ENCODE assay signal across 1 cellular context in genomic region chrX:119589810-119590209, GRCh38.
TF ChIP-seq lines count a peak whose summit lies in the region.

No MANE protein-coding gene starts in this region.

TF ChIP-seq in K562, 482 proteins besides CTCF, POLR2A, EP300 and RAD21:
- TF ChIP-seq MECOM (CRISPR knock-in tag; IDR thresholded peaks at IDR 0.05), result no peak
- no peak for TF ChIP-seq ZNF23 (CRISPR knock-in tag; IDR thresholded peaks at IDR 0.05)
- no peak for TF ChIP-seq BACH1 (tag; IDR thresholded peaks at IDR 0.05)
- TF ChIP-seq MCM5 (IDR thresholded peaks at IDR 0.05; ENCODE audit: low read depth), result no peak
- TF ChIP-seq C11orf30 (IDR thresholded peaks at IDR 0.05; ENCODE audit: low read depth), result no peak
- TF ChIP-seq ZBED1 (IDR thresholded peaks at IDR 0.05), result no peak
- TF ChIP-seq SPI1 (IDR thresholded peaks at IDR 0.05; ENCODE audit: borderline replicate concordance, low read depth, low read length), result no peak
- no peak for TF ChIP-seq GATAD2A (IDR thresholded peaks at IDR 0.05)
- TF ChIP-seq ZNF740 (CRISPR knock-in tag; IDR thresholded peaks at IDR 0.05), result no peak
- TF ChIP-seq ZNF740 (tag; IDR thresholded peaks at IDR 0.05), result no peak
- TF ChIP-seq ZBTB9 (CRISPR knock-in tag; IDR thresholded peaks at IDR 0.05), result no peak
- TF ChIP-seq E2F5 (CRISPR knock-in tag; IDR thresholded peaks at IDR 0.05), result no peak
- TF ChIP-seq E2F4 (CRISPR knock-in tag; IDR thresholded peaks at IDR 0.05; ENCODE audit: low read depth), result no peak
- no peak for TF ChIP-seq ZNF124 (CRISPR knock-in tag; IDR thresholded peaks at IDR 0.05)
- no peak for TF ChIP-seq ZFPM2 (CRISPR knock-in tag; IDR thresholded peaks at IDR 0.05)
